1 cellular context compared by ENCODE assay signal in genomic region chr3:113534365-113534764, GRCh38.
TF ChIP-seq lines count a peak whose summit lies in the region.

No MANE protein-coding gene starts in this region.

TF ChIP-seq in IMR-90, 13 proteins besides CTCF, POLR2A, EP300 and RAD21 (continued from another document):
- TF ChIP-seq MAFK (IDR thresholded peaks at IDR 0.05; ENCODE audit: low read depth, low read length), result no peak
- TF ChIP-seq MXI1 (IDR thresholded peaks at IDR 0.05; ENCODE audit: borderline replicate concordance, low read depth, low read length), result no peak
